In genomic region chr12:121296618-121297476, GRCh38 we compare ENCODE assay signal across 8 cellular contexts. TPM values are rescaled to one million over a fixed set of nuclear protein-coding genes. Genes with fewer than 3 reads are reported as not detected.
DNase-seq lines count a peak whose midpoint lies in the region; ATAC-seq lines count a peak whose summit lies in the region.

TSS of gene CAMKK2 (minus strand) at chr12:121296709. CDS start at chr12:121274526, 22,183 bp downstream.

- H3K27ac ChIP-seq in mesodermal cell (ENCODE audit: low read depth, low read length, severe bottlenecking) = peak within 1 kb of the TSS; percentile 41

- ATAC-seq in GM19463 (IDR thresholded peaks at IDR 0.05; ENCODE audit: unreplicated experiment) = peak; percentile 74

- H3K36me3 ChIP-seq in mesodermal cell (ENCODE audit: control insufficient read depth, insufficient read depth, low read length) = peaks cover 16% of the 10 kb centered on the region

- H3K4me3 ChIP-seq in mesodermal cell (ENCODE audit: extremely low read depth, insufficient read depth, low read length, poor library complexity, severe bottlenecking) = peak within 1 kb of the TSS; percentile 87

- H3K4me1 ChIP-seq in mesodermal cell (ENCODE audit: control insufficient read depth, insufficient read depth, low read length, poor library complexity, severe bottlenecking) = peaks cover 4% of the 10 kb centered on the region

- in situ Hi-C loops in endometrial microvascular endothelial cells (cut with HindIII; ENCODE audit: inconsistent ontology term, low pct_unique_long_range_greater_than_20kb, low sequenced_read_pairs) = no loop called here

- DNase-seq in COLO668 (lab: John Stamatoyannopoulos, UW; ENCODE audit: unreplicated experiment) = peak; percentile 97
- DNase-seq in HS-27A (ENCODE audit: low read depth) = peak; percentile 35
- DNase-seq in NOMO-1 treated with dmso at 0.1 percent for 144 hours (lab: John Stamatoyannopoulos, UW; ENCODE audit: unreplicated experiment) = peak; percentile 82
- DNase-seq in activated CD8-positive, alpha-beta memory T cell treated with anti-CD3 and anti-CD28 coated beads, Interleukin-2, amount 50 U/mL, for 1 hour (ENCODE audit: extremely low read depth) = peak; percentile 47
- peak; percentile 66 for DNase-seq in stimulated activated CD8-positive, alpha-beta memory T cell treated with anti-CD3 and anti-CD28 coated beads, Interleukin-15, amount 100 ng/mL, for 24 hours (ENCODE audit: low read depth)

- no peaks in the 10 kb centered on the region for H3K9me3 ChIP-seq in mesodermal cell (ENCODE audit: control insufficient read depth, low read length)

- 0 to 1% methylated on average over 73 to 74 of the region's 104 CpGs for WGBS in mesodermal cell (ENCODE audit: insufficient coverage in 2 of 2), 2 experiments

RNA-seq across cellular contexts. Expression of gene CAMKK2, which starts in this region (rescaled TPM):
- 39.9 TPM for total RNA-seq in endometrial microvascular endothelial cells (ENCODE audit: inconsistent ontology term)
- polyA plus RNA-seq in mesodermal cell (2013, experiment 1 of 2) = 18.8 TPM
- polyA plus RNA-seq in mesodermal cell (2013, experiment 2 of 2) = 16.5 TPM

Comparison
In these comparisons a context has a peak if more than half of its experiments do, and no peak if none do; other contexts are left out.
1. Peak in every context shown above with its lines: DNase-seq, ATAC-seq, H3K4me3 ChIP-seq and H3K27ac ChIP-seq.
2. DNase-seq: peak in every context shown above with its lines; median percentile 97 in COLO668; 82 in NOMO-1 treated with dmso at 0.1 percent for 144 hours; 66 in stimulated activated CD8-positive, alpha-beta memory T cell treated with anti-CD3 and anti-CD28 coated beads, Interleukin-15, amount 100 ng/mL, for 24 hours; 47 in activated CD8-positive, alpha-beta memory T cell treated with anti-CD3 and anti-CD28 coated beads, Interleukin-2, amount 50 U/mL, for 1 hour; 35 in HS-27A.